In the genomic region with DNA sequence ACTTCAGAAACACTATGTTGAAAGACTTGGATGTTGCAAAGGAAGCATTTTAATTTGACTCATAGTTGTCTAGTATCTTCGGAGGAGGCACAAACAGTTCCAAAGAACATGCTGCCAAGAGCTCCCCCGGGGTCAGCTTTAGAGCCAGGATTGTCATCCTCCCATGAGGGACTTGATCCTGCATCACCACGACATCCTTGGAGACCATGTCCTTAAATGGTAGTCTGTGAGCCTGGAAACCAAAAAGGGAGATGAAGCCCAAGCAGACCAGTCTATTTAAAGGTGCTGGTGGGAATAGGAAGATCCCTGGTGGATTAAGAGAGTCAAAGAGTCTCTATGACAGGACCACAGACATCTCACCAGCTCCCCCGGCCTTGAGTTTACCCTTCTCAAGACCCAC, we compare ENCODE assay signal across 24 cellular contexts. TPM values are rescaled to one million over a fixed set of nuclear protein-coding genes. Genes with fewer than 3 reads are reported as not detected.
A peak's percentile ranks its signal among the peaks of the same experiment; 100 is the strongest.
DNase-seq lines count a peak whose midpoint lies in the region; FAIRE-seq and TF ChIP-seq lines count a peak whose summit lies in the region.
"Had no signal": no experiment of that assay in that cellular context is flagged by ENCODE, and none has a peak within 500 bp of the region (broad histone marks: within the 10 kb centered on the region; RNA-seq: fewer than 3 reads in every experiment).

No MANE protein-coding gene starts in this region.

- H4K8ac ChIP-seq in mesenchymal stem cell (ENCODE audit: low read length): no peak overlapping the region

- DNase-seq in fibroblast of mammary gland (ENCODE audit: low read depth) (peak; percentile 30), left ventricle myocardium inferior (peak; percentile 41), prostate gland (ENCODE audit: low spot score) (no peak), uterus (peak; percentile 25 to 43), posterior cingulate gyrus (no peak), brain microvascular endothelial cell (no peak), HTR-8/SVneo (ENCODE audit: insufficient read length, low spot score) (no peak), mesenchymal stem cell (no peak)
- DNase-seq: CD8-positive, alpha-beta memory T cell; DMS53; EL; KBM-7; NCI-H1105; NCI-H1694; NCI-H2081 treated with DMSO at 0.1 percent for 48 hours; NCI-H510A treated with DMSO at 0.1 percent for 48 hours; NCI-H774; SHP77 treated with DMSO at 0.1 percent for 48 hours had no signal

- H2BK5ac ChIP-seq in mesenchymal stem cell (ENCODE audit: low read depth, low read length, poor library complexity, severe bottlenecking): no peak overlapping the region

- H2AK5ac ChIP-seq in mesenchymal stem cell (ENCODE audit: low read length, severe bottlenecking): no peak overlapping the region

- H2BK15ac ChIP-seq in mesenchymal stem cell (ENCODE audit: low read depth, poor library complexity, severe bottlenecking): no peak overlapping the region

- H3K9me3 ChIP-seq in left ventricle myocardium inferior (replicated peaks): no peaks in the 10 kb centered on the region
- H3K9me3 ChIP-seq in prostate gland: no peaks in the 10 kb centered on the region
- no peaks in the 10 kb centered on the region for H3K9me3 ChIP-seq in uterus
- no peaks in the 10 kb centered on the region for H3K9me3 ChIP-seq in mesenchymal stem cell (ENCODE audit: control insufficient read depth, low read length)

- no peak overlapping the region for H3K9ac ChIP-seq in mesenchymal stem cell (ENCODE audit: low read length)
- H3K9ac ChIP-seq: BLaER1 had no signal

- no peaks in the 10 kb centered on the region for H3K79me1 ChIP-seq in mesenchymal stem cell (replicated peaks; ENCODE audit: low read length, poor library complexity, severe bottlenecking)

- H3K4me1 ChIP-seq in left ventricle myocardium inferior: no peaks in the 10 kb centered on the region
- H3K4me1 ChIP-seq in prostate gland (replicated peaks): no peaks in the 10 kb centered on the region
- H3K4me1 ChIP-seq in uterus: no peaks in the 10 kb centered on the region
- H3K4me1 ChIP-seq in mesenchymal stem cell (ENCODE audit: control insufficient read depth, insufficient read depth, low read depth, low read length): no peaks in the 10 kb centered on the region

- in situ Hi-C loops in brain microvascular endothelial cell (cut with HindIII; ENCODE audit: low pct_ligation_motif_present, low sequenced_read_pairs): no loop called here

- H3K27ac ChIP-seq in left ventricle myocardium inferior (replicated peaks) (peak overlapping the region; percentile 36), prostate gland (peak overlapping the region; percentile 50 to 58), uterus (no peak overlapping the region), brain microvascular endothelial cell (no peak overlapping the region), mesenchymal stem cell (ENCODE audit: low read length, poor library complexity, severe bottlenecking) (no peak overlapping the region)
- H3K27ac ChIP-seq: BLaER1 had no signal

- H2BK120ac ChIP-seq in mesenchymal stem cell (ENCODE audit: low read depth, low read length): no peak overlapping the region

- no peak overlapping the region for H3K4me3 ChIP-seq in fibroblast of mammary gland (ENCODE audit: control insufficient read depth, low read depth, low read length)
- no peak overlapping the region for H3K4me3 ChIP-seq in left ventricle myocardium inferior
- H3K4me3 ChIP-seq in prostate gland: no peak overlapping the region
- no peak overlapping the region for H3K4me3 ChIP-seq in uterus
- no peak overlapping the region for H3K4me3 ChIP-seq in brain microvascular endothelial cell (ENCODE audit: low read depth, low read length)
- no peak overlapping the region for H3K4me3 ChIP-seq in mesenchymal stem cell (ENCODE audit: insufficient read depth in 1 of 2, low read depth in 1 of 2, low read length in 2 of 2)
- H3K4me3 ChIP-seq: BLaER1 had no signal

- 70% methylated on average over 4 of the region's 4 CpGs for WGBS in prostate gland
- 58% methylated on average over 3 of the region's 4 CpGs for WGBS in mesenchymal stem cell

- H3K36me3 ChIP-seq in left ventricle myocardium inferior (no peaks in the 10 kb centered on the region), prostate gland (no peaks in the 10 kb centered on the region), uterus (no peaks in the 10 kb centered on the region), brain microvascular endothelial cell (replicated peaks) (no peaks in the 10 kb centered on the region), mesenchymal stem cell (ENCODE audit: control insufficient read depth in 1 of 2, insufficient read depth in 2 of 2, low read depth in 1 of 2, low read length in 2 of 2) (no peaks in the 10 kb centered on the region)
- H3K36me3 ChIP-seq: BLaER1 had no signal

- no peak overlapping the region for H3K23ac ChIP-seq in mesenchymal stem cell (ENCODE audit: low read length in 2 of 2)

- TF ChIP-seq CTCF in fibroblast of mammary gland (conservative IDR thresholded peaks at IDR 0.05; ENCODE audit: control insufficient read depth, insufficient read depth, low read depth, low read length) (no peak), left ventricle myocardium inferior (IDR thresholded peaks at IDR 0.05; ENCODE audit: borderline replicate concordance) (no peak), prostate gland (IDR thresholded peaks at IDR 0.05) (no peak), uterus (IDR thresholded peaks at IDR 0.05) (no peak), brain microvascular endothelial cell (IDR thresholded peaks at IDR 0.05; ENCODE audit: low read depth, low read length, missing control alignments) (no peak)

- no peak overlapping the region for H3K4me2 ChIP-seq in mesenchymal stem cell (ENCODE audit: low read length, poor library complexity, severe bottlenecking)
- H3K4me2 ChIP-seq: BLaER1 had no signal

- intact Hi-C loops in left ventricle myocardium inferior (cut with micrococcal nuclease) (no loop called here), prostate gland (cut with DNase I) (no loop called here), uterus (cut with DNase I; ENCODE audit: low total_unique reads) (no loop called here), posterior cingulate gyrus (cut with DNase I) (no loop called here)

- H2AFZ ChIP-seq in mesenchymal stem cell (ENCODE audit: low read depth, low read length): no peak overlapping the region

- H3K14ac ChIP-seq in mesenchymal stem cell (ENCODE audit: low read length in 2 of 2): no peak overlapping the region

- H2BK12ac ChIP-seq in mesenchymal stem cell (ENCODE audit: low read length in 2 of 2): no peak overlapping the region

- H3K4ac ChIP-seq in mesenchymal stem cell (ENCODE audit: low read depth in 1 of 2, low read length in 2 of 2): no peak overlapping the region

- H3K18ac ChIP-seq in mesenchymal stem cell (ENCODE audit: low read depth in 1 of 2, low read length in 2 of 2): no peak overlapping the region

- no peak for TF ChIP-seq POLR2A in prostate gland (IDR thresholded peaks at IDR 0.05)
- TF ChIP-seq POLR2A in uterus (IDR thresholded peaks at IDR 0.05): no peak

- no peak for FAIRE-seq in HTR-8/SVneo (lab: Jason Lieb, UNC)
- FAIRE-seq: GM12891, H54, HepG2 had no signal

- H4K91ac ChIP-seq in mesenchymal stem cell (ENCODE audit: low read length): no peak overlapping the region

- H3K27me3 ChIP-seq in left ventricle myocardium inferior (ENCODE audit: low read depth) (peaks cover 34% of the 10 kb centered on the region), prostate gland (replicated peaks; ENCODE audit: insufficient read depth) (no peaks in the 10 kb centered on the region), uterus (no peaks in the 10 kb centered on the region), brain microvascular endothelial cell (replicated peaks) (no peaks in the 10 kb centered on the region), mesenchymal stem cell (ENCODE audit: control insufficient read depth in 1 of 2, insufficient read depth in 1 of 2, low read length in 2 of 2) (no peaks in the 10 kb centered on the region)
- H3K27me3 ChIP-seq: BLaER1 had no signal

RNA-seq across cellular contexts. Expression of gene DYNLRB2, which starts 33.3 kb away (rescaled TPM):
- total RNA-seq in left ventricle myocardium inferior: not detected
- total RNA-seq in prostate gland: 10 to 100 TPM in 1 of 2 donors, 1 to 10 TPM in 1; 4.6 to 43.5 TPM
- total RNA-seq in uterus: 1 to 10 TPM in 2 of 4 donors, not detected in 2; 2.6 to 3.3 TPM
- not detected for polyA plus RNA-seq in mesenchymal stem cell (2013, experiment 1 of 2)
- not detected for polyA plus RNA-seq in mesenchymal stem cell (2013, experiment 2 of 2)
- total RNA-seq: A673, HepG2, OCI-LY7 had no signal
- polyA plus RNA-seq: HepG2 had no signal

Comparison
In these comparisons a context has a peak if more than half of its experiments do, and no peak if none do; other contexts are left out.
1. DNase-seq: peak in fibroblast of mammary gland (single experiment), left ventricle myocardium inferior (single experiment) and uterus (2 of 2); none in prostate gland (single experiment), posterior cingulate gyrus (0 of 10), brain microvascular endothelial cell (single experiment), HTR-8/SVneo (single experiment) and mesenchymal stem cell (single experiment).
2. H3K27ac ChIP-seq: peak in left ventricle myocardium inferior (single experiment) and prostate gland (2 of 2); none in uterus (0 of 2), brain microvascular endothelial cell (single experiment) and mesenchymal stem cell (single experiment).